ENCODE assay signal across 9 cellular contexts in genomic region chr17:66347661-66348604, GRCh38. TPM values are rescaled to one million over a fixed set of nuclear protein-coding genes. Genes with fewer than 3 reads are reported as not detected.
DNase-seq lines count a peak whose midpoint lies in the region; ATAC-seq and TF ChIP-seq lines count a peak whose summit lies in the region.
"Had no signal": no experiment of that assay in that cellular context is flagged by ENCODE, and none has a peak within 500 bp of the region (broad histone marks: within the 10 kb centered on the region; RNA-seq: fewer than 3 reads in every experiment).

No MANE protein-coding gene starts in this region.

- DNase-seq in ELR (ENCODE audit: low read depth) (peak; percentile 83), RPMI7951 (ENCODE audit: low read depth) (peak; percentile 35), foreskin fibroblast (peak; percentile 55 to 74), CD1c-positive myeloid dendritic cell (ENCODE audit: extremely low spot score) (no peak), GM13977 (ENCODE audit: low spot score) (no peak)

- H3K27ac ChIP-seq in C4-2B, result peak overlapping the region; percentile 9
- H3K27ac ChIP-seq: tibial nerve had no signal

- in situ Hi-C loops in GM13977 (cut with MboI; ENCODE audit: low pct_unique_long_range_greater_than_20kb, low sequenced_read_pairs, unreplicated experiment), result no loop called here

- TF ChIP-seq CTCF in C4-2B (conservative IDR thresholded peaks at IDR 0.05), result no peak
- TF ChIP-seq CTCF in foreskin fibroblast (IDR thresholded peaks at IDR 0.05; ENCODE audit: low read depth, low read length), result no peak
- no peak for TF ChIP-seq CTCF in GM13977 (IDR thresholded peaks at IDR 0.05; ENCODE audit: extremely low read depth, insufficient read depth, missing control alignments)

- ATAC-seq in GM21381 (IDR thresholded peaks at IDR 0.05; ENCODE audit: unreplicated experiment) (no peak), GM18861 (IDR thresholded peaks at IDR 0.05; ENCODE audit: unreplicated experiment) (no peak)

- no peak overlapping the region for H3K4me3 ChIP-seq in foreskin fibroblast (ENCODE audit: low read depth in 1 of 2, low read length in 2 of 2)
- H3K4me3 ChIP-seq: tibial nerve had no signal

RNA-seq across cellular contexts. Expression of gene PRKCA, which starts 45.5 kb away (rescaled TPM):
- 11.9 and 12.3 TPM in 2 replicates for total RNA-seq in RPMI7951 (2014; rRNA removed; shearing (Covaris generic))

Comparison
In these comparisons a context has a peak if more than half of its experiments do, and no peak if none do; other contexts are left out.
1. DNase-seq: peak in ELR (single experiment), RPMI7951 (single experiment) and foreskin fibroblast (2 of 2); none in CD1c-positive myeloid dendritic cell (single experiment) and GM13977 (single experiment).